Comparison of ENCODE assay signal across 8 cellular contexts in genomic region chr10:13536674-13537366, GRCh38. TPM values are rescaled to one million over a fixed set of nuclear protein-coding genes. Genes with fewer than 3 reads are reported as not detected.
A peak's percentile ranks its signal among the peaks of the same experiment; 100 is the strongest.
DNase-seq lines count a peak whose midpoint lies in the region; ATAC-seq and TF ChIP-seq lines count a peak whose summit lies in the region.

No MANE protein-coding gene starts in this region.

- no peak overlapping the region for H3K27ac Mint-ChIP-seq in CD4-positive, alpha-beta T cell
- no peak overlapping the region for H3K27ac Mint-ChIP-seq in stimulated activated naive B cell treated with anti-CD40 and anti-IgM and Interleukin-4, amounts not matched to agents 10 μg/mL and 1 μg/mL and 100 μg/mL, for 72 hours

- H3K36me3 ChIP-seq in kidney epithelial cell (ENCODE audit: control insufficient read depth, insufficient read depth, low read length): no peaks in the 10 kb centered on the region

- POLR2A ChIA-PET in CD4-positive, alpha-beta T cell (lab: Charles Lee): interaction anchor here (0.5 to 0.6 kb wide), 3 partner anchors 176 to 213 kb away, joined by 3 read pairs; no protein-coding TSS in a partner anchor

- H3K9me3 Mint-ChIP-seq in CD4-positive, alpha-beta T cell: no peaks in the 10 kb centered on the region
- H3K9me3 Mint-ChIP-seq in stimulated activated naive B cell treated with anti-CD40 and anti-IgM and Interleukin-4, amounts not matched to agents 10 μg/mL and 1 μg/mL and 100 μg/mL, for 72 hours: peaks cover 0 to 1% of the 10 kb centered on the region in 2 donors

- intact Hi-C loops in CD4-positive, alpha-beta T cell (cut with DNase I, micrococcal nuclease): no loop called here
- intact Hi-C loops in lower leg skin (cut with DNase I; ENCODE audit: low total_unique reads): no loop called here

- ATAC-seq in CD4-positive, alpha-beta T cell (ENCODE audit: poor library complexity): no peak
- peak; percentile 86 to 97 for ATAC-seq in stimulated activated naive B cell treated with anti-CD40 and anti-IgM and Interleukin-4, amounts not matched to agents 10 μg/mL and 1 μg/mL and 100 μg/mL, for 72 hours (replicated peaks)

- DNase-seq in CD4-positive, alpha-beta T cell: no peak
- DNase-seq in H4 (ENCODE audit: low spot score): peak; percentile 29
- peak; percentile 2 to 51 for DNase-seq in NCI-H446 (lab: John Stamatoyannopoulos, UW)
- peak; percentile 29 for DNase-seq in amniotic epithelial cell (ENCODE audit: low read depth)
- peak; percentile 29 for DNase-seq in kidney epithelial cell (ENCODE audit: low read depth)
- DNase-seq in stimulated activated naive B cell treated with anti-CD40 and anti-IgM and Interleukin-4, amounts not matched to agents 10 μg/mL and 1 μg/mL and 100 μg/mL, for 72 hours: peak; percentile 48
- DNase-seq in middle frontal gyrus (ENCODE audit: extremely low spot score, low spot score): no peak
- no peak for DNase-seq in lower leg skin (ENCODE audit: low spot score in 2 of 2)

- no peak overlapping the region for H3K4me3 Mint-ChIP-seq in CD4-positive, alpha-beta T cell
- no peak overlapping the region for H3K4me3 Mint-ChIP-seq in stimulated activated naive B cell treated with anti-CD40 and anti-IgM and Interleukin-4, amounts not matched to agents 10 μg/mL and 1 μg/mL and 100 μg/mL, for 72 hours

- TF ChIP-seq POLR2A in lower leg skin (IDR thresholded peaks at IDR 0.05): no peak

- H3K4me3 ChIP-seq in kidney epithelial cell (ENCODE audit: low read depth, low read length) (no peak overlapping the region), lower leg skin (ENCODE audit: low read depth, poor library complexity, severe bottlenecking) (no peak overlapping the region)

- no peak overlapping the region for H3K27ac ChIP-seq in CD4-positive, alpha-beta T cell (ENCODE audit: low read depth, low read length)

- CTCF ChIA-PET in CD4-positive, alpha-beta T cell (lab: Charles Lee): interaction anchor here (1.1 kb wide), 1 partner anchor 165 kb away, joined by 5 read pairs; no protein-coding TSS in a partner anchor

- no peaks in the 10 kb centered on the region for H3K36me3 Mint-ChIP-seq in CD4-positive, alpha-beta T cell (ENCODE audit: low read depth)
- H3K36me3 Mint-ChIP-seq in stimulated activated naive B cell treated with anti-CD40 and anti-IgM and Interleukin-4, amounts not matched to agents 10 μg/mL and 1 μg/mL and 100 μg/mL, for 72 hours: no peaks in the 10 kb centered on the region

- TF ChIP-seq CTCF in CD4-positive, alpha-beta T cell (IDR thresholded peaks at IDR 0.05): peak; percentile 13
- TF ChIP-seq CTCF in kidney epithelial cell (IDR thresholded peaks at IDR 0.05; ENCODE audit: insufficient read depth, low read length, poor library complexity, severe bottlenecking) (peak; percentile 74), lower leg skin (IDR thresholded peaks at IDR 0.05) (no peak)

- 63 to 66% methylated on average over 11 of the region's 11 CpGs for WGBS in lower leg skin, 2 donors

- peaks cover 36% of the 10 kb centered on the region for H3K27me3 ChIP-seq in CD4-positive, alpha-beta T cell (ENCODE audit: control insufficient read depth, insufficient read depth, low read length)
- no peaks in the 10 kb centered on the region for H3K27me3 ChIP-seq in kidney epithelial cell (ENCODE audit: control insufficient read depth, insufficient read depth, low read length)

- H3K9me3 ChIP-seq in CD4-positive, alpha-beta T cell (ENCODE audit: control insufficient read depth, low read length): no peaks in the 10 kb centered on the region

- H3K4me1 Mint-ChIP-seq in CD4-positive, alpha-beta T cell (ENCODE audit: low read depth): no peaks in the 10 kb centered on the region
- no peaks in the 10 kb centered on the region for H3K4me1 Mint-ChIP-seq in stimulated activated naive B cell treated with anti-CD40 and anti-IgM and Interleukin-4, amounts not matched to agents 10 μg/mL and 1 μg/mL and 100 μg/mL, for 72 hours

- H3K27me3 Mint-ChIP-seq in CD4-positive, alpha-beta T cell: peaks cover 83% of the 10 kb centered on the region
- peaks cover 40 to 75% of the 10 kb centered on the region in 2 donors for H3K27me3 Mint-ChIP-seq in stimulated activated naive B cell treated with anti-CD40 and anti-IgM and Interleukin-4, amounts not matched to agents 10 μg/mL and 1 μg/mL and 100 μg/mL, for 72 hours

RNA-seq across cellular contexts. Expression of gene BEND7, which starts 8.0 kb away (rescaled TPM):
- not detected for total RNA-seq in CD4-positive, alpha-beta T cell
- total RNA-seq in H4 (2014; rRNA removed; shearing (Covaris generic)): 3.8 and 8.1 TPM in 2 replicates
- total RNA-seq in kidney epithelial cell: 26.2 and 31.5 TPM in 2 replicates
- 1 to 10 TPM; 3.7 to 8.1 (median 5.8) TPM for total RNA-seq in lower leg skin

RNA-seq across cellular contexts. Expression of gene PRPF18, which starts 49.9 kb away (rescaled TPM):
- total RNA-seq in CD4-positive, alpha-beta T cell: 10 to 100 TPM; 20.7 to 22.7 TPM
- total RNA-seq in H4 (2014; rRNA removed; shearing (Covaris generic)): 15.1 and 18.1 TPM in 2 replicates
- total RNA-seq in kidney epithelial cell: 28.3 and 29.4 TPM in 2 replicates
- total RNA-seq in lower leg skin: 10 to 100 TPM; 24.4 to 31.7 (median 29.6) TPM

Comparison
In these comparisons a context has a peak if more than half of its experiments do, and no peak if none do; other contexts are left out.
1. DNase-seq: peak in H4 (single experiment), NCI-H446 (2 of 2), amniotic epithelial cell (single experiment), kidney epithelial cell (single experiment) and stimulated activated naive B cell treated with anti-CD40 and anti-IgM and Interleukin-4, amounts not matched to agents 10 μg/mL and 1 μg/mL and 100 μg/mL, for 72 hours (single experiment); none in CD4-positive, alpha-beta T cell (0 of 10), middle frontal gyrus (single experiment) and lower leg skin (0 of 2).
2. CTCF ChIP-seq: peak in CD4-positive, alpha-beta T cell (single experiment) and kidney epithelial cell (single experiment); none in lower leg skin (0 of 3).